8 cellular contexts compared by ENCODE assay signal in the genomic region with DNA sequence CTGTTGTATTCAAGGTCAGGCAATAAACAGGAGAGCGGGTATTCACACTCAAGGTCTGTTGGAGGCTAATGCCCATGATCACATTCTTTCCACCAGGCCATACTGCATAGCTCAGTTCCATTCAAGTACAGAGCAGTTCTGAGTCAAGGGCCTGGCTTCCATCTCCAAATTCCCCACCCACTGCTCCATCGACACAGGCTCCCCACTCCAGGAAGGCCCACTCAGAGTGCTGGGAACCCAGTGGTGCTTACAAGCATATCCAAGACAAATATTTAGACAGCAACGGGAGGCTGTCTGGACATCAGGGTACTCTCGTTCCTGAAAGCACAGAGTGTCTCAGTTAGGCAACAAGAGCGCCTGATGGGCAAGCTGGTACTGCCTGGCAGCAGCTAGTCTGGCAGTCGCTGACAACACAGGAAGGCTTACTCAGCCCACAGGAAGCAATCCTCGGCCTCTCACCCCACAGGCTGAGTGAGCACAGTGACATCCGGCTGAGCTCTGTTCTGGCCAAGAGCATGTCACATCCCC. TPM values are rescaled to one million over a fixed set of nuclear protein-coding genes. Genes with fewer than 3 reads are reported as not detected.
DNase-seq lines count a peak whose midpoint lies in the region; ATAC-seq and TF ChIP-seq lines count a peak whose summit lies in the region.

No MANE protein-coding gene starts in this region.

- H3K4me1 Mint-ChIP-seq in activated naive CD4-positive, alpha-beta T cell treated with anti-CD3 and anti-CD28 coated beads, Interleukin-2, amount 50 U/mL, for 24 hours = peaks cover 55% of the 10 kb centered on the region

- H3K4me1 ChIP-seq in HEK293 (ENCODE audit: control insufficient read depth, insufficient read depth, low read length) (no peaks in the 10 kb centered on the region), SJSA1 (replicated peaks) (peaks cover 11% of the 10 kb centered on the region), upper lobe of right lung (peaks cover 18% of the 10 kb centered on the region)

- H3K9me3 ChIP-seq in HEK293 (ENCODE audit: control insufficient read depth, insufficient read depth, low read depth, low read length) = no peaks in the 10 kb centered on the region
- H3K9me3 ChIP-seq in SJSA1 (replicated peaks) = no peaks in the 10 kb centered on the region
- H3K9me3 ChIP-seq in upper lobe of right lung = no peaks in the 10 kb centered on the region

- CTCF ChIA-PET in HEK293 (lab: Yijun Ruan, JAX) = interaction anchor here (1.1 to 2.3 kb wide), 3 partner anchors 11 to 97 kb away, joined by 3 to 7 read pairs (median 3); a partner anchor contains a TSS

- peak; percentile 93 for ATAC-seq in Right ventricle myocardium inferior
- ATAC-seq in upper lobe of right lung = peak; percentile 96
- no peak for ATAC-seq in HG03439 (IDR thresholded peaks at IDR 0.05; ENCODE audit: unreplicated experiment)

- H3K36me3 Mint-ChIP-seq in activated naive CD4-positive, alpha-beta T cell treated with anti-CD3 and anti-CD28 coated beads, Interleukin-2, amount 50 U/mL, for 24 hours = peaks cover 10% of the 10 kb centered on the region

- intact Hi-C loops in Right ventricle myocardium inferior (cut with DNase I) (loop anchor here (2.0 kb wide), 2 partner anchors 20 to 40 kb away; a partner anchor contains a TSS), upper lobe of right lung (cut with DNase I) (no loop called here)

- POLR2A ChIA-PET in HEK293 (lab: Yijun Ruan, JAX) = interaction anchor here (0.7 kb wide), 2 partner anchors 13 to 41 kb away, joined by 3 to 4 read pairs; a partner anchor contains a TSS

- H3K36me3 ChIP-seq in HEK293 (ENCODE audit: control insufficient read depth in 2 of 2, insufficient read depth in 1 of 2, low read length in 2 of 2) (peaks cover 0 to 39% of the 10 kb centered on the region in 2 experiments; a peak in 1 of 3 replicates), SJSA1 (peaks cover 16% of the 10 kb centered on the region), upper lobe of right lung (peaks cover 32% of the 10 kb centered on the region)

- TF ChIP-seq CTCF in HEK293 (tag by site-specific recombination; IDR thresholded peaks at IDR 0.05) (no peak), upper lobe of right lung (IDR thresholded peaks at IDR 0.05) (peak; percentile 9)

- peak overlapping the region; percentile 72 for H3K4me3 Mint-ChIP-seq in activated naive CD4-positive, alpha-beta T cell treated with anti-CD3 and anti-CD28 coated beads, Interleukin-2, amount 50 U/mL, for 24 hours

- H3K27ac ChIP-seq in HEK293 (ENCODE audit: extremely low read depth, low read depth, low read length) (no peak overlapping the region), SJSA1 (peak overlapping the region; percentile 48), upper lobe of right lung (peak overlapping the region; percentile 82)

- peak; percentile 86 for DNase-seq in AG08396 (ENCODE audit: low spot score)
- peak; percentile 46 to 68 for DNase-seq in SJSA1 (ENCODE audit: low read depth in 1 of 2, low spot score in 2 of 2)
- DNase-seq in Right ventricle myocardium inferior (ENCODE audit: missing footprints) = peak; percentile 79
- DNase-seq in putamen (ENCODE audit: low spot score) = peak; percentile 93
- peak; percentile 87 for DNase-seq in upper lobe of right lung

- H3K27me3 Mint-ChIP-seq in activated naive CD4-positive, alpha-beta T cell treated with anti-CD3 and anti-CD28 coated beads, Interleukin-2, amount 50 U/mL, for 24 hours = no peaks in the 10 kb centered on the region

- H3K4me3 ChIP-seq in HEK293 (ENCODE audit: low read depth, low read length) (no peak overlapping the region), SJSA1 (no peak overlapping the region), upper lobe of right lung (no peak overlapping the region)

- no peaks in the 10 kb centered on the region for H3K9me3 Mint-ChIP-seq in activated naive CD4-positive, alpha-beta T cell treated with anti-CD3 and anti-CD28 coated beads, Interleukin-2, amount 50 U/mL, for 24 hours

- H3K27me3 ChIP-seq in SJSA1 (replicated peaks) = no peaks in the 10 kb centered on the region
- H3K27me3 ChIP-seq in upper lobe of right lung = no peaks in the 10 kb centered on the region

- H3K27ac Mint-ChIP-seq in activated naive CD4-positive, alpha-beta T cell treated with anti-CD3 and anti-CD28 coated beads, Interleukin-2, amount 50 U/mL, for 24 hours = peak overlapping the region; percentile 97

TF ChIP-seq in HEK293, 187 proteins besides CTCF, POLR2A, EP300 and RAD21:
- peak; percentile 93 for TF ChIP-seq ZIC2 (tag by site-specific recombination; IDR thresholded peaks at IDR 0.05)
- TF ChIP-seq ZNF416 (tag by site-specific recombination; IDR thresholded peaks at IDR 0.05) = no peak
- TF ChIP-seq, protein P1, sequence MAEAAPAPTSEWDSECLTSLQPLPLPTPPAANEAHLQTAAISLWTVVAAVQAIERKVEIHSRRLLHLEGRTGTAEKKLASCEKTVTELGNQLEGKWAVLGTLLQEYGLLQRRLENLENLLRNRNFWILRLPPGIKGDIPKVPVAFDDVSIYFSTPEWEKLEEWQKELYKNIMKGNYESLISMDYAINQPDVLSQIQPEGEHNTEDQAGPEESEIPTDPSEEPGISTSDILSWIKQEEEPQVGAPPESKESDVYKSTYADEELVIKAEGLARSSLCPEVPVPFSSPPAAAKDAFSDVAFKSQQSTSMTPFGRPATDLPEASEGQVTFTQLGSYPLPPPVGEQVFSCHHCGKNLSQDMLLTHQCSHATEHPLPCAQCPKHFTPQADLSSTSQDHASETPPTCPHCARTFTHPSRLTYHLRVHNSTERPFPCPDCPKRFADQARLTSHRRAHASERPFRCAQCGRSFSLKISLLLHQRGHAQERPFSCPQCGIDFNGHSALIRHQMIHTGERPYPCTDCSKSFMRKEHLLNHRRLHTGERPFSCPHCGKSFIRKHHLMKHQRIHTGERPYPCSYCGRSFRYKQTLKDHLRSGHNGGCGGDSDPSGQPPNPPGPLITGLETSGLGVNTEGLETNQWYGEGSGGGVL (tag by site-specific recombination; IDR thresholded peaks at IDR 0.05) = no peak
- no peak for TF ChIP-seq ZNF654 (tag by site-specific recombination; IDR thresholded peaks at IDR 0.05; ENCODE audit: low read depth)
- no peak for TF ChIP-seq ZFP41 (tag by site-specific recombination; IDR thresholded peaks at IDR 0.05; ENCODE audit: borderline replicate concordance)

RNA-seq across cellular contexts. Expression of a gene that starts 40.9 kb away (rescaled TPM):
- total RNA-seq in SJSA1 (2014; rRNA removed; shearing (Covaris generic)) = 8.2 and 25.7 TPM in 2 replicates
- total RNA-seq in Right ventricle myocardium inferior (11.2 TPM), upper lobe of right lung (27.9 TPM)

RNA-seq across cellular contexts. Expression of a gene that starts 42.3 kb away (rescaled TPM):
- 26.0 and 29.0 TPM in 2 replicates for total RNA-seq in SJSA1 (2014; rRNA removed; shearing (Covaris generic))
- total RNA-seq in Right ventricle myocardium inferior (20.5 TPM), upper lobe of right lung (29.7 TPM)
